8 cellular contexts compared by ENCODE assay signal in genomic region chr1:111516008-111516535, GRCh38. TPM values are rescaled to one million over a fixed set of nuclear protein-coding genes. Genes with fewer than 3 reads are reported as not detected.
DNase-seq lines count a peak whose midpoint lies in the region; ATAC-seq and TF ChIP-seq lines count a peak whose summit lies in the region.

No MANE protein-coding gene starts in this region.

- no peak overlapping the region for H3K4me2 ChIP-seq in SK-N-SH
- no peak overlapping the region for H3K4me2 ChIP-seq in mesenchymal stem cell (ENCODE audit: low read length, poor library complexity, severe bottlenecking)

- no peak overlapping the region for H3K9ac ChIP-seq in SK-N-SH
- H3K9ac ChIP-seq in mesenchymal stem cell (ENCODE audit: low read length), result peak overlapping the region; percentile 67

- H3K9me3 ChIP-seq in SK-N-SH (no peaks in the 10 kb centered on the region), mesenchymal stem cell (ENCODE audit: control insufficient read depth, low read length) (no peaks in the 10 kb centered on the region)
- H3K9me3 ChIP-seq in effector memory CD4-positive, alpha-beta T cell (ENCODE audit: control insufficient read depth, low read length), result no peaks in the 10 kb centered on the region

- no peak overlapping the region for H2BK5ac ChIP-seq in mesenchymal stem cell (ENCODE audit: low read depth, low read length, poor library complexity, severe bottlenecking)

- no peak overlapping the region for H3K23ac ChIP-seq in mesenchymal stem cell (ENCODE audit: low read length in 2 of 2)

- H2AFZ ChIP-seq in SK-N-SH (ENCODE audit: low read depth) (no peak overlapping the region), mesenchymal stem cell (ENCODE audit: low read depth, low read length) (no peak overlapping the region)

- peak; percentile 76 for DNase-seq in EL
- no peak for DNase-seq in SK-N-SH
- no peak for DNase-seq in effector memory CD4-positive, alpha-beta T cell
- DNase-seq in mesenchymal stem cell, result no peak
- DNase-seq in ureter (ENCODE audit: low spot score), result peak; percentile 59
- no peak for DNase-seq in NCI-H187 treated with DMSO at 0.1 percent for 48 hours (lab: John Stamatoyannopoulos, UW)

- TF ChIP-seq EP300 in SK-N-SH (IDR thresholded peaks at IDR 0.05; ENCODE audit: borderline replicate concordance in 1 of 2, low read depth in 1 of 2, low read length in 1 of 2), result no peak

- no peaks in the 10 kb centered on the region for H3K79me2 ChIP-seq in SK-N-SH (ENCODE audit: insufficient read depth)

- CTCF ChIA-PET in SK-N-SH (lab: Yijun Ruan, JAX), result interaction anchor here (0.9 to 4.2 kb wide), 4 partner anchors 9 to 253 kb away, joined by 3 to 44 read pairs (median 5); partner anchors contain the start of gene INKA2

- H2BK120ac ChIP-seq in mesenchymal stem cell (ENCODE audit: low read depth, low read length), result no peak overlapping the region

- no peaks in the 10 kb centered on the region for H4K20me1 ChIP-seq in SK-N-SH (ENCODE audit: insufficient read depth)

- peak; percentile 44 for ATAC-seq in HG02588 (IDR thresholded peaks at IDR 0.05; ENCODE audit: unreplicated experiment)
- no peak for ATAC-seq in GM18517 (IDR thresholded peaks at IDR 0.05; ENCODE audit: unreplicated experiment)

- no peak overlapping the region for H3K4me3 ChIP-seq in SK-N-SH (ENCODE audit: low read depth in 2 of 2, low read length in 1 of 2)
- peak overlapping the region; percentile 36 for H3K4me3 ChIP-seq in effector memory CD4-positive, alpha-beta T cell (ENCODE audit: insufficient read depth, low read depth, low read length, poor library complexity, severe bottlenecking)
- H3K4me3 ChIP-seq in mesenchymal stem cell (ENCODE audit: insufficient read depth in 1 of 2, low read depth in 1 of 2, low read length in 2 of 2), result peak overlapping the region in 1 of 2 experiments; percentile 75

- no peak overlapping the region for H3K18ac ChIP-seq in mesenchymal stem cell (ENCODE audit: low read depth in 1 of 2, low read length in 2 of 2)

- no peak overlapping the region for H4K91ac ChIP-seq in mesenchymal stem cell (ENCODE audit: low read length)

- H3K36me3 ChIP-seq in SK-N-SH (replicated peaks in 1 of 2; ENCODE audit: control insufficient read depth in 1 of 2, insufficient read depth in 2 of 2, low read length in 1 of 2) (no peaks in the 10 kb centered on the region), mesenchymal stem cell (ENCODE audit: control insufficient read depth in 1 of 2, insufficient read depth in 2 of 2, low read depth in 1 of 2, low read length in 2 of 2) (no peaks in the 10 kb centered on the region)
- H3K36me3 ChIP-seq in effector memory CD4-positive, alpha-beta T cell (ENCODE audit: control insufficient read depth, insufficient read depth, low read length), result no peaks in the 10 kb centered on the region

- H3K9me2 ChIP-seq in SK-N-SH, result no peaks in the 10 kb centered on the region

- H4K8ac ChIP-seq in mesenchymal stem cell (ENCODE audit: low read length), result no peak overlapping the region

- H2AK5ac ChIP-seq in mesenchymal stem cell (ENCODE audit: low read length, severe bottlenecking), result no peak overlapping the region

- H3K4me1 ChIP-seq in SK-N-SH (ENCODE audit: control insufficient read depth in 1 of 2, insufficient read depth in 2 of 2, low read depth in 1 of 2, low read length in 1 of 2) (peaks cover 0 to 8% of the 10 kb centered on the region in 2 experiments; a peak in 1 of 4 replicates), mesenchymal stem cell (ENCODE audit: control insufficient read depth, insufficient read depth, low read depth, low read length) (no peaks in the 10 kb centered on the region)
- peaks cover 47% of the 10 kb centered on the region for H3K4me1 ChIP-seq in effector memory CD4-positive, alpha-beta T cell (ENCODE audit: control insufficient read depth, insufficient read depth, low read length, poor library complexity, severe bottlenecking)

- no peaks in the 10 kb centered on the region for H3K79me1 ChIP-seq in mesenchymal stem cell (replicated peaks; ENCODE audit: low read length, poor library complexity, severe bottlenecking)

- H3K14ac ChIP-seq in mesenchymal stem cell (ENCODE audit: low read length in 2 of 2), result no peak overlapping the region

- TF ChIP-seq CTCF in SK-N-SH (IDR thresholded peaks at IDR 0.05), result peak; percentile 19

- WGBS in SK-N-SH (ENCODE audit: low lambda C conversion rate), result 82% methylated on average over 13 of the region's 13 CpGs
- WGBS in mesenchymal stem cell, result 85% methylated on average over 11 of the region's 13 CpGs

- TF ChIP-seq RAD21 in SK-N-SH (IDR thresholded peaks at IDR 0.05; ENCODE audit: low read length), result no peak

- no peaks in the 10 kb centered on the region for H3F3A ChIP-seq in SK-N-SH (replicated peaks; ENCODE audit: insufficient read depth)

- H3K27me3 ChIP-seq in SK-N-SH (ENCODE audit: insufficient read depth), result no peaks in the 10 kb centered on the region
- H3K27me3 ChIP-seq in effector memory CD4-positive, alpha-beta T cell (replicated peaks; ENCODE audit: control insufficient read depth, insufficient read depth, low read length, poor library complexity, severe bottlenecking), result no peaks in the 10 kb centered on the region
- H3K27me3 ChIP-seq in mesenchymal stem cell (ENCODE audit: control insufficient read depth in 1 of 2, insufficient read depth in 1 of 2, low read length in 2 of 2), result no peaks in the 10 kb centered on the region

- H3K27ac ChIP-seq in SK-N-SH (ENCODE audit: low read depth in 2 of 2, low read length in 1 of 2), result no peak overlapping the region
- no peak overlapping the region for H3K27ac ChIP-seq in effector memory CD4-positive, alpha-beta T cell (ENCODE audit: insufficient read depth, low read length, poor library complexity, severe bottlenecking)
- H3K27ac ChIP-seq in mesenchymal stem cell (ENCODE audit: low read length, poor library complexity, severe bottlenecking), result no peak overlapping the region

- POLR2A ChIA-PET in SK-N-SH (lab: Yijun Ruan, JAX), result no interaction called here

- no peak overlapping the region for H2BK12ac ChIP-seq in mesenchymal stem cell (ENCODE audit: low read length in 2 of 2)

- H3K4ac ChIP-seq in mesenchymal stem cell (ENCODE audit: low read depth in 1 of 2, low read length in 2 of 2), result no peak overlapping the region

- peak overlapping the region; percentile 9 for H2BK15ac ChIP-seq in mesenchymal stem cell (ENCODE audit: low read depth, poor library complexity, severe bottlenecking)

TF ChIP-seq in SK-N-SH, 30 proteins besides CTCF, POLR2A, EP300 and RAD21 (continues in another document):
- TF ChIP-seq USF1 (IDR thresholded peaks at IDR 0.05; ENCODE audit: borderline replicate concordance, low read depth) (no peak), ELF1 (IDR thresholded peaks at IDR 0.05) (no peak), GABPA (IDR thresholded peaks at IDR 0.05; ENCODE audit: low read depth) (no peak), PBX3 (IDR thresholded peaks at IDR 0.05) (no peak), TEAD4 (IDR thresholded peaks at IDR 0.05; ENCODE audit: borderline replicate concordance, insufficient read depth) (no peak), CHD2 (IDR thresholded peaks at IDR 0.05; ENCODE audit: low read length, partially characterized antibody) (no peak), SMC3 (IDR thresholded peaks at IDR 0.05; ENCODE audit: low read depth, low read length) (no peak), JUND (IDR thresholded peaks at IDR 0.05) (no peak), SIN3A (IDR thresholded peaks at IDR 0.05; ENCODE audit: borderline replicate concordance, low read depth, low read length) (no peak), USF2 (IDR thresholded peaks at IDR 0.05; ENCODE audit: borderline replicate concordance, low read depth, low read length) (no peak), TCF12 (IDR thresholded peaks at IDR 0.05) (no peak), RCOR1 (IDR thresholded peaks at IDR 0.05; ENCODE audit: low read length) (no peak)

RNA-seq across cellular contexts. Expression of gene ADORA3, which starts 12.6 kb away (rescaled TPM):
- polyA plus RNA-seq in SK-N-SH (2012; rRNA removed), result not detected in 2 replicates
- not detected in 2 replicates for polyA plus RNA-seq in SK-N-SH (2012; cell fraction: cytosol; rRNA removed)
- not detected in 2 replicates for polyA plus RNA-seq in SK-N-SH (2012; cell fraction: nucleus; rRNA removed)
- polyA plus RNA-seq in mesenchymal stem cell (2013, experiment 1 of 2), result 0.06 TPM
- not detected for polyA plus RNA-seq in mesenchymal stem cell (2013, experiment 2 of 2)
- total RNA-seq in ureter, result 5.8 TPM

RNA-seq across cellular contexts. Expression of gene TMIGD3, which starts 12.6 kb away (rescaled TPM):
- polyA plus RNA-seq in SK-N-SH (2012; rRNA removed), result not detected in 2 replicates
- polyA plus RNA-seq in SK-N-SH (2012; cell fraction: cytosol; rRNA removed), result not detected in 2 replicates
- polyA plus RNA-seq in SK-N-SH (2012; cell fraction: nucleus; rRNA removed), result not detected in 2 replicates
- 0.14 TPM for polyA plus RNA-seq in mesenchymal stem cell (2013, experiment 1 of 2)
- 0.16 TPM for polyA plus RNA-seq in mesenchymal stem cell (2013, experiment 2 of 2)
- 1.2 TPM for total RNA-seq in ureter

RNA-seq across cellular contexts. Expression of gene C1orf162, which starts 42.3 kb away (rescaled TPM):
- 0.13 and 0.16 TPM in 2 replicates for polyA plus RNA-seq in SK-N-SH (2012; rRNA removed)
- 0.04 and 0.08 TPM in 2 replicates for polyA plus RNA-seq in SK-N-SH (2012; cell fraction: cytosol; rRNA removed)
- polyA plus RNA-seq in SK-N-SH (2012; cell fraction: nucleus; rRNA removed), result 1.3 and 1.4 TPM in 2 replicates
- 0.07 TPM for polyA plus RNA-seq in mesenchymal stem cell (2013, experiment 1 of 2)
- polyA plus RNA-seq in mesenchymal stem cell (2013, experiment 2 of 2), result 0.08 TPM
- total RNA-seq in ureter, result 13.2 TPM

Comparison
In these comparisons a context has a peak if more than half of its experiments do, and no peak if none do; other contexts are left out.
1. DNase-seq: peak in EL (single experiment) and ureter (single experiment); none in SK-N-SH (single experiment), effector memory CD4-positive, alpha-beta T cell (0 of 3), mesenchymal stem cell (single experiment) and NCI-H187 treated with DMSO at 0.1 percent for 48 hours (single experiment).